1 cellular context compared by ENCODE assay signal in the genomic region with DNA sequence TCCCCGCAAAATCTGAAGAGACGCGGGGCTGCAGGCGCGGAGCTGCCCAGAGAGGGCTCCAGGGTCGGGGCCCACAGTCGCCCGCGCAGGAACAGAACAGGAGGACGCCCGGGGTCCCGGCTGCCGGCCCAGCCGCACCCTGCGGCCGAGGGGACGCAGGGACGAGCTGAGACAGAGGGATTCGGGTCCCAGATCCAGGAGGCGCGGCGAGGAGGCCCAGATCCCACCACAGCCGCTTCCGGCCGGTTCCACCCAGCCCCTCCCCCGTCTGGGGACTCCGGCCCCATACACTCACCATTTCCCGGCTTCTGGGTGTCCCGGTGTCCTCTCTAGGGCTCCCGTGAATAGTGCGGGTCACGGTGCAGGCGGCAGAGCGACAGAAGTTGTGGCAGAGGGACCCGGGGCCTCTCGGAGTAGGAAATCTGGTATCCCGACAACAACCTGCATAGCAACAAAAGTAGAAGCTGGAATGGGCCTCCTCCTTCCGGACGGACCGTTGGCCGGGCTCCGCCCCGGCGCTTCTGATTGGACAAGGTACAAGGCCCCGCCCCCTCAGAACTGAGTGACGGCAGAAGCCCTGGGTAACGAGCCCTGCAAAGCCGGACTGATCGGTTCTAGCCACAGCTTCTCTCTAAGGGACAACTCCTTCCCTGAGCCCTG.
TF ChIP-seq lines count a peak whose summit lies in the region.

ZNF20 (minus strand) TSS at position 466 of the 660 bp plus-strand sequence; CDS start at position 298, 168 bp downstream.

TF ChIP-seq in HepG2, 621 proteins besides CTCF, POLR2A, EP300 and RAD21 (continued from another document and continues in another):
- TF ChIP-seq, protein P1, sequence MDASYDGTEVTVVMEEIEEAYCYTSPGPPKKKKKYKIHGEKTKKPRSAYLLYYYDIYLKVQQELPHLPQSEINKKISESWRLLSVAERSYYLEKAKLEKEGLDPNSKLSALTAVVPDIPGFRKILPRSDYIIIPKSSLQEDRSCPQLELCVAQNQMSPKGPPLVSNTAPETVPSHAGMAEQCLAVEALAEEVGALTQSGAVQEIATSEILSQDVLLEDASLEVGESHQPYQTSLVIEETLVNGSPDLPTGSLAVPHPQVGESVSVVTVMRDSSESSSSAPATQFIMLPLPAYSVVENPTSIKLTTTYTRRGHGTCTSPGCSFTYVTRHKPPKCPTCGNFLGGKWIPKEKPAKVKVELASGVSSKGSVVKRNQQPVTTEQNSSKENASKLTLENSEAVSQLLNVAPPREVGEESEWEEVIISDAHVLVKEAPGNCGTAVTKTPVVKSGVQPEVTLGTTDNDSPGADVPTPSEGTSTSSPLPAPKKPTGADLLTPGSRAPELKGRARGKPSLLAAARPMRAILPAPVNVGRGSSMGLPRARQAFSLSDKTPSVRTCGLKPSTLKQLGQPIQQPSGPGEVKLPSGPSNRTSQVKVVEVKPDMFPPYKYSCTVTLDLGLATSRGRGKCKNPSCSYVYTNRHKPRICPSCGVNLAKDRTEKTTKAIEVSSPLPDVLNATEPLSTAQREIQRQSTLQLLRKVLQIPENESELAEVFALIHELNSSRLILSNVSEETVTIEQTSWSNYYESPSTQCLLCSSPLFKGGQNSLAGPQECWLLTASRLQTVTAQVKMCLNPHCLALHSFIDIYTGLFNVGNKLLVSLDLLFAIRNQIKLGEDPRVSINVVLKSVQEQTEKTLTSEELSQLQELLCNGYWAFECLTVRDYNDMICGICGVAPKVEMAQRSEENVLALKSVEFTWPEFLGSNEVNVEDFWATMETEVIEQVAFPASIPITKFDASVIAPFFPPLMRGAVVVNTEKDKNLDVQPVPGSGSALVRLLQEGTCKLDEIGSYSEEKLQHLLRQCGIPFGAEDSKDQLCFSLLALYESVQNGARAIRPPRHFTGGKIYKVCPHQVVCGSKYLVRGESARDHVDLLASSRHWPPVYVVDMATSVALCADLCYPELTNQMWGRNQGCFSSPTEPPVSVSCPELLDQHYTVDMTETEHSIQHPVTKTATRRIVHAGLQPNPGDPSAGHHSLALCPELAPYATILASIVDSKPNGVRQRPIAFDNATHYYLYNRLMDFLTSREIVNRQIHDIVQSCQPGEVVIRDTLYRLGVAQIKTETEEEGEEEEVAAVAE (CRISPR knock-in tag; IDR thresholded peaks at IDR 0.05; ENCODE audit: borderline replicate concordance): 0 out of 2 replicates have a peak, but pooled peaks have one; percentile 11
- no peak for TF ChIP-seq ZZZ3 (CRISPR knock-in tag; IDR thresholded peaks at IDR 0.05; ENCODE audit: borderline replicate concordance)
- 0 out of 2 replicates have a peak, but pooled peaks have one; percentile 28 for TF ChIP-seq DR1 (CRISPR knock-in tag; IDR thresholded peaks at IDR 0.05)
- no peak for TF ChIP-seq GATAD1 (CRISPR knock-in tag; IDR thresholded peaks at IDR 0.05)
- no peak for TF ChIP-seq ZNF17 (CRISPR knock-in tag; IDR thresholded peaks at IDR 0.05)
- TF ChIP-seq, protein P2, sequence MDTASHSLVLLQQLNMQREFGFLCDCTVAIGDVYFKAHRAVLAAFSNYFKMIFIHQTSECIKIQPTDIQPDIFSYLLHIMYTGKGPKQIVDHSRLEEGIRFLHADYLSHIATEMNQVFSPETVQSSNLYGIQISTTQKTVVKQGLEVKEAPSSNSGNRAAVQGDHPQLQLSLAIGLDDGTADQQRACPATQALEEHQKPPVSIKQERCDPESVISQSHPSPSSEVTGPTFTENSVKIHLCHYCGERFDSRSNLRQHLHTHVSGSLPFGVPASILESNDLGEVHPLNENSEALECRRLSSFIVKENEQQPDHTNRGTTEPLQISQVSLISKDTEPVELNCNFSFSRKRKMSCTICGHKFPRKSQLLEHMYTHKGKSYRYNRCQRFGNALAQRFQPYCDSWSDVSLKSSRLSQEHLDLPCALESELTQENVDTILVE (CRISPR knock-in tag; IDR thresholded peaks at IDR 0.05): no peak; the same call in 1 of the 2 replicates
- no peak for TF ChIP-seq ZNF205 (CRISPR knock-in tag; IDR thresholded peaks at IDR 0.05)
- TF ChIP-seq DNMT3B (CRISPR knock-in tag; conservative IDR thresholded peaks at IDR 0.05): no peak
- no peak for TF ChIP-seq EEA1 (CRISPR knock-in tag; IDR thresholded peaks at IDR 0.05; ENCODE audit: borderline replicate concordance)
- TF ChIP-seq HNF4G (IDR thresholded peaks at IDR 0.05; ENCODE audit: borderline replicate concordance, low read depth, low read length): no peak
- no peak for TF ChIP-seq HNF4G (CRISPR knock-in tag; IDR thresholded peaks at IDR 0.05; ENCODE audit: borderline replicate concordance, low read depth)
- no peak for TF ChIP-seq THAP11 (CRISPR knock-in tag; IDR thresholded peaks at IDR 0.05)
- TF ChIP-seq ZSCAN29 (CRISPR knock-in tag; conservative IDR thresholded peaks at IDR 0.05): no peak
- no peak for TF ChIP-seq PPARG (CRISPR knock-in tag; conservative IDR thresholded peaks at IDR 0.05)
- no peak for TF ChIP-seq ZMYM3 (CRISPR knock-in tag; IDR thresholded peaks at IDR 0.05)
- TF ChIP-seq UBTF (CRISPR knock-in tag; IDR thresholded peaks at IDR 0.05): peak; percentile 78
- TF ChIP-seq NFRKB (IDR thresholded peaks at IDR 0.05): no peak
- peak; percentile 72; the same call in 1 of the 2 replicates for TF ChIP-seq ZNF232 (CRISPR knock-in tag; IDR thresholded peaks at IDR 0.05; ENCODE audit: borderline replicate concordance)
- TF ChIP-seq HMG20A (CRISPR knock-in tag; IDR thresholded peaks at IDR 0.05; ENCODE audit: borderline replicate concordance): no peak
- TF ChIP-seq MAFK (conservative IDR thresholded peaks at IDR 0.05 in 1 of 2, IDR thresholded peaks at IDR 0.05 in 1 of 2; ENCODE audit: low read length in 2 of 2): no peak
- no peak for TF ChIP-seq ZNF558 (CRISPR knock-in tag; IDR thresholded peaks at IDR 0.05; ENCODE audit: borderline replicate concordance)
- no peak for TF ChIP-seq ZNF136 (CRISPR knock-in tag; IDR thresholded peaks at IDR 0.05; ENCODE audit: low read depth)
- TF ChIP-seq TRIM24 (CRISPR knock-in tag; IDR thresholded peaks at IDR 0.05): no peak
- no peak for TF ChIP-seq ZMAT3 (CRISPR knock-in tag; conservative IDR thresholded peaks at IDR 0.05)
- TF ChIP-seq SMAD3 (CRISPR knock-in tag; IDR thresholded peaks at IDR 0.05): no peak
- no peak for TF ChIP-seq CREB1 (IDR thresholded peaks at IDR 0.05)
- no peak for TF ChIP-seq CREB1 (CRISPR knock-in tag; IDR thresholded peaks at IDR 0.05)
- no peak for TF ChIP-seq LCORL (IDR thresholded peaks at IDR 0.05)
- TF ChIP-seq LCORL (CRISPR knock-in tag; IDR thresholded peaks at IDR 0.05): no peak
- no peak for TF ChIP-seq ZNF747 (CRISPR knock-in tag; IDR thresholded peaks at IDR 0.05; ENCODE audit: borderline replicate concordance)
- TF ChIP-seq SRSF1 (optimal IDR thresholded peaks at IDR 0.05; ENCODE audit: low read depth, low read length): peak; percentile 40
- TF ChIP-seq ZNF138 (CRISPR knock-in tag; IDR thresholded peaks at IDR 0.05; ENCODE audit: low read depth): no peak
- no peak for TF ChIP-seq NONO (IDR thresholded peaks at IDR 0.05)
- TF ChIP-seq NONO (CRISPR knock-in tag; conservative IDR thresholded peaks at IDR 0.05): 0 out of 2 replicates have a peak, but pooled peaks have one; percentile 47
- TF ChIP-seq MED8 (CRISPR knock-in tag; IDR thresholded peaks at IDR 0.05; ENCODE audit: insufficient replicate concordance): no peak
- TF ChIP-seq ZNF775 (CRISPR knock-in tag; IDR thresholded peaks at IDR 0.05; ENCODE audit: borderline replicate concordance): no peak
- 0 out of 2 replicates have a peak, but pooled peaks have one; percentile 22 for TF ChIP-seq AHDC1 (CRISPR knock-in tag; IDR thresholded peaks at IDR 0.05; ENCODE audit: borderline replicate concordance)
- TF ChIP-seq ZNF296 (CRISPR knock-in tag; conservative IDR thresholded peaks at IDR 0.05): no peak
- no peak for TF ChIP-seq ZNF772 (CRISPR knock-in tag; IDR thresholded peaks at IDR 0.05)
- TF ChIP-seq CSRNP2 (CRISPR knock-in tag; conservative IDR thresholded peaks at IDR 0.05; ENCODE audit: low read depth): no peak
- no peak for TF ChIP-seq CERS6 (CRISPR knock-in tag; IDR thresholded peaks at IDR 0.05)
- TF ChIP-seq MEIS2 (CRISPR knock-in tag; IDR thresholded peaks at IDR 0.05): peak; percentile 24; the same call in 1 of the 2 replicates
- TF ChIP-seq ZNF614 (CRISPR knock-in tag; IDR thresholded peaks at IDR 0.05; ENCODE audit: borderline replicate concordance): no peak
- TF ChIP-seq, protein P3, sequence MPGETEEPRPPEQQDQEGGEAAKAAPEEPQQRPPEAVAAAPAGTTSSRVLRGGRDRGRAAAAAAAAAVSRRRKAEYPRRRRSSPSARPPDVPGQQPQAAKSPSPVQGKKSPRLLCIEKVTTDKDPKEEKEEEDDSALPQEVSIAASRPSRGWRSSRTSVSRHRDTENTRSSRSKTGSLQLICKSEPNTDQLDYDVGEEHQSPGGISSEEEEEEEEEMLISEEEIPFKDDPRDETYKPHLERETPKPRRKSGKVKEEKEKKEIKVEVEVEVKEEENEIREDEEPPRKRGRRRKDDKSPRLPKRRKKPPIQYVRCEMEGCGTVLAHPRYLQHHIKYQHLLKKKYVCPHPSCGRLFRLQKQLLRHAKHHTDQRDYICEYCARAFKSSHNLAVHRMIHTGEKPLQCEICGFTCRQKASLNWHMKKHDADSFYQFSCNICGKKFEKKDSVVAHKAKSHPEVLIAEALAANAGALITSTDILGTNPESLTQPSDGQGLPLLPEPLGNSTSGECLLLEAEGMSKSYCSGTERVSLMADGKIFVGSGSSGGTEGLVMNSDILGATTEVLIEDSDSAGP (CRISPR knock-in tag; IDR thresholded peaks at IDR 0.05; ENCODE audit: borderline replicate concordance): peak; percentile 54; the same call in 1 of the 2 replicates
- no peak for TF ChIP-seq CENPX (CRISPR knock-in tag; IDR thresholded peaks at IDR 0.05)
- no peak for TF ChIP-seq RBM22 (optimal IDR thresholded peaks at IDR 0.05; ENCODE audit: low read length)
